ENCODE assay signal across 8 cellular contexts in the genomic region with DNA sequence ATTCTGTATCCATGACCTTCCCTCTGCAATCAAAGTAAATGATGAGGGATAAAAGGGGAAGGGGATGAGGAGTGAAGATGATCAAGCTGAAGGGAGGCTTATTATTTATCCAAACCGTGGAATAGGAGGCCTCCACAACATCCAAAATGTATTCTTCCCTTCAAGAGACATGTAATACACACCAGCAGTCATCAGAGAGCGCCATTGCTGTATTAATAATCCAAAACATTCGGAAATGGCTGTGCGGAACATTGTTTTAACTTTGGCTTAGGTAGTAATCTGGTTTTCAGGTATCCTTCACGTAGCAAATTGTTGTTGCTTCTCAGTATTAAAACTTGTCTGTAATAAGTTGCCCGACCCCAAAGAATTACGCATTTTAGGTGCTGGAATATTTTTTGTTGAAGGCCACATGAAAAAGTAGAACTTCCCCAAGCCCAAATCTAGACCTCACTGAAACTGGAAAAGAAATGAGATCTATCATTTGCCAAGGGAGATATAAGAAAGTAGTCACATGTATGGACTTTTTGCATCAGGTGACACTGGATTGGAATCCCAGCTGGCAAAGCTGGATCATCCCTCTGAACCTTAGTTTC. TPM values are rescaled to one million over a fixed set of nuclear protein-coding genes. Genes with fewer than 3 reads are reported as not detected.
DNase-seq lines count a peak whose midpoint lies in the region; ATAC-seq, FAIRE-seq and TF ChIP-seq lines count a peak whose summit lies in the region.

No MANE protein-coding gene starts in this region.

- CTCF ChIA-PET in activated naive CD4-positive, alpha-beta T cell treated with anti-CD3 and anti-CD28 coated beads for 36 hours (lab: Charles Lee), result interaction anchor here (0.6 to 4.7 kb wide), 11 partner anchors 10 to 698 kb away, joined by 3 to 57 read pairs (median 3); no protein-coding TSS in a partner anchor

- no peaks in the 10 kb centered on the region for H3K27me3 Mint-ChIP-seq in activated naive CD4-positive, alpha-beta T cell treated with anti-CD3 and anti-CD28 coated beads for 36 hours (ENCODE audit: low read depth)

- H3K4me1 ChIP-seq in OCI-LY1 (ENCODE audit: insufficient read depth, low read length, severe bottlenecking), result peaks cover 31% of the 10 kb centered on the region
- peaks cover 6 to 11% of the 10 kb centered on the region in 2 donors for H3K4me1 ChIP-seq in small intestine (ENCODE audit: control insufficient read depth in 2 of 2, insufficient read depth in 1 of 2, low read depth in 1 of 2, low read length in 1 of 2)

- H3K9me2 ChIP-seq in OCI-LY1 (ENCODE audit: low read depth, low read length), result no peaks in the 10 kb centered on the region

- peaks cover 26% of the 10 kb centered on the region for H3K4me1 Mint-ChIP-seq in activated naive CD4-positive, alpha-beta T cell treated with anti-CD3 and anti-CD28 coated beads for 36 hours (ENCODE audit: low read depth)

- H4K20me1 ChIP-seq in OCI-LY1 (ENCODE audit: insufficient read depth, low read length), result no peaks in the 10 kb centered on the region

- H3K79me2 ChIP-seq in OCI-LY1 (ENCODE audit: insufficient read depth, low read length), result peaks cover 18% of the 10 kb centered on the region

- no peaks in the 10 kb centered on the region for H3K9me3 ChIP-seq in OCI-LY1 (ENCODE audit: low read length)
- no peaks in the 10 kb centered on the region for H3K9me3 ChIP-seq in small intestine (ENCODE audit: control insufficient read depth, low read depth)

- no peak overlapping the region; the same call in 1 of the 2 replicates for H2AFZ ChIP-seq in OCI-LY1 (ENCODE audit: low read length)

- H3K9ac ChIP-seq in OCI-LY1 (ENCODE audit: low read length), result no peak overlapping the region

- H3K9me3 Mint-ChIP-seq in activated naive CD4-positive, alpha-beta T cell treated with anti-CD3 and anti-CD28 coated beads for 36 hours, result no peaks in the 10 kb centered on the region

- 0 out of 2 replicates have a peak overlapping the region, but pooled peaks have one; percentile 2 for H3K4me2 ChIP-seq in OCI-LY1 (ENCODE audit: low read length)

- no peak overlapping the region for H3K4me3 ChIP-seq in OCI-LY1 (ENCODE audit: low read depth, low read length, poor library complexity, severe bottlenecking)
- H3K4me3 ChIP-seq in small intestine (ENCODE audit: low read depth in 1 of 2, low read length in 2 of 2), result no peak overlapping the region

- ATAC-seq in GM18867 (IDR thresholded peaks at IDR 0.05; ENCODE audit: unreplicated experiment) (no peak), GM19455 (IDR thresholded peaks at IDR 0.05; ENCODE audit: unreplicated experiment) (no peak)

- H3F3A ChIP-seq in OCI-LY1 (ENCODE audit: insufficient read depth, low read length), result no peaks in the 10 kb centered on the region

- peak; percentile 93 for TF ChIP-seq CTCF in OCI-LY1 (IDR thresholded peaks at IDR 0.05; ENCODE audit: low read length)

- H3K27ac Mint-ChIP-seq in activated naive CD4-positive, alpha-beta T cell treated with anti-CD3 and anti-CD28 coated beads for 36 hours, result peak overlapping the region; percentile 29

- no peak overlapping the region for H3K4me3 Mint-ChIP-seq in activated naive CD4-positive, alpha-beta T cell treated with anti-CD3 and anti-CD28 coated beads for 36 hours

- H3K27me3 ChIP-seq in OCI-LY1 (ENCODE audit: insufficient read depth, low read length), result no peaks in the 10 kb centered on the region
- no peaks in the 10 kb centered on the region for H3K27me3 ChIP-seq in small intestine (ENCODE audit: control insufficient read depth in 2 of 2, insufficient read depth in 2 of 2, low read length in 2 of 2)

- H3K27ac ChIP-seq in OCI-LY1 (ENCODE audit: low read depth, low read length, poor library complexity, severe bottlenecking) (no peak overlapping the region), small intestine (ENCODE audit: low read depth in 1 of 2, low read length in 1 of 2) (no peak overlapping the region)

- 17 to 19% (median 17%) methylated on average over 7 of the region's 7 CpGs for WGBS in small intestine, 3 donors

- H3K36me3 Mint-ChIP-seq in activated naive CD4-positive, alpha-beta T cell treated with anti-CD3 and anti-CD28 coated beads for 36 hours (ENCODE audit: low read depth), result peaks cover 5% of the 10 kb centered on the region

- no peak for FAIRE-seq in small intestine (lab: Jason Lieb, UNC)

- peaks cover 7% of the 10 kb centered on the region; the same call in 1 of the 2 replicates for H3K36me3 ChIP-seq in OCI-LY1 (ENCODE audit: insufficient read depth, low read length)
- no peaks in the 10 kb centered on the region for H3K36me3 ChIP-seq in small intestine (ENCODE audit: control insufficient read depth in 2 of 2, insufficient read depth in 2 of 2, low read length in 2 of 2)

- intact Hi-C loops in activated naive CD4-positive, alpha-beta T cell treated with anti-CD3 and anti-CD28 coated beads for 36 hours (cut with micrococcal nuclease), result loop anchor here (1.0 to 5.0 kb wide), 6 partner anchors 163 to 847 kb away; a partner anchor contains a TSS
- intact Hi-C loops in head of caudate nucleus (cut with DNase I), result loop anchor here (2.0 to 10.0 kb wide), 3 partner anchors 268 to 696 kb away; a partner anchor contains a TSS

- DNase-seq in DMS153 treated with DMSO at 0.1 percent for 48 hours (lab: John Stamatoyannopoulos, UW; ENCODE audit: unreplicated experiment) (peak; percentile 37), HS-5 (ENCODE audit: low read depth) (peak; percentile 20), head of caudate nucleus (peak in 26 of 42 donors; percentile 24 to 84 (median 60)), small intestine (peak; percentile 70)
- DNase-seq in activated naive CD4-positive, alpha-beta T cell treated with anti-CD3 and anti-CD28 coated beads for 36 hours, result peak; percentile 70

RNA-seq across cellular contexts. Expression of a gene that starts 2.6 kb away (rescaled TPM):
- total RNA-seq in activated naive CD4-positive, alpha-beta T cell treated with anti-CD3 and anti-CD28 coated beads for 36 hours, result 10 to 100 TPM; 35.3 to 36.9 TPM
- 10 to 100 TPM; 22.4 to 48.8 (median 24.3) TPM for polyA plus RNA-seq in small intestine

Comparison
In these comparisons a context has a peak if more than half of its experiments do, and no peak if none do; other contexts are left out.
1. DNase-seq: peak in every context shown above with its lines; median percentile 70 in activated naive CD4-positive, alpha-beta T cell treated with anti-CD3 and anti-CD28 coated beads for 36 hours; 70 in small intestine; 60 in head of caudate nucleus; 37 in DMS153 treated with DMSO at 0.1 percent for 48 hours; 20 in HS-5.